ENCODE assay signal across 10 cellular contexts in genomic region chr12:806116-806805, GRCh38. TPM values are rescaled to one million over a fixed set of nuclear protein-coding genes. Genes with fewer than 3 reads are reported as not detected.
DNase-seq lines count a peak whose midpoint lies in the region; ATAC-seq and TF ChIP-seq lines count a peak whose summit lies in the region.
"Had no signal": no experiment of that assay in that cellular context is flagged by ENCODE, and none has a peak within 500 bp of the region (broad histone marks: within the 10 kb centered on the region; RNA-seq: fewer than 3 reads in every experiment).

No MANE protein-coding gene starts in this region.

- peak; percentile 49 for DNase-seq in AG09309 (ENCODE audit: low read depth)
- DNase-seq in HuH-7 (ENCODE audit: low spot score): peak; percentile 40
- no peak for DNase-seq in central memory CD8-positive, alpha-beta T cell (ENCODE audit: low spot score in 2 of 2)
- DNase-seq in memory B cell (ENCODE audit: low spot score in 2 of 2): no peak
- no peak for DNase-seq in cortex of kidney (lab: John Stamatoyannopoulos, UW)
- no peak for DNase-seq in posterior vena cava (ENCODE audit: low spot score)
- no peak for DNase-seq in RKO (ENCODE audit: low spot score)
- DNase-seq: NCI-H82 had no signal

- no peaks in the 10 kb centered on the region for H3K27me3 Mint-ChIP-seq in central memory CD8-positive, alpha-beta T cell
- no peaks in the 10 kb centered on the region for H3K27me3 Mint-ChIP-seq in memory B cell

- TF ChIP-seq CTCF in AG09309 (IDR thresholded peaks at IDR 0.05; ENCODE audit: control insufficient read depth, insufficient read depth, low read depth, low read length, missing control alignments): no peak

- intact Hi-C loops in posterior vena cava (cut with DNase I): no loop called here

- H3K36me3 Mint-ChIP-seq in central memory CD8-positive, alpha-beta T cell (ENCODE audit: insufficient read depth): peaks cover 6% of the 10 kb centered on the region
- peaks cover 1% of the 10 kb centered on the region for H3K36me3 Mint-ChIP-seq in memory B cell

- peak overlapping the region; percentile 17 for H3K4me3 Mint-ChIP-seq in central memory CD8-positive, alpha-beta T cell
- H3K4me3 Mint-ChIP-seq in memory B cell: no peak overlapping the region

- H3K4me1 Mint-ChIP-seq in central memory CD8-positive, alpha-beta T cell: peaks cover 68% of the 10 kb centered on the region
- H3K4me1 Mint-ChIP-seq in memory B cell: peaks cover 32% of the 10 kb centered on the region

- ATAC-seq in central memory CD8-positive, alpha-beta T cell (replicated peaks; ENCODE audit: extremely low read depth, poor library complexity, severe bottlenecking): no peak
- ATAC-seq in memory B cell (ENCODE audit: low read depth) (no peak), HG02759 (IDR thresholded peaks at IDR 0.05; ENCODE audit: unreplicated experiment) (no peak)
- ATAC-seq: K562 had no signal

- H3K4me3 ChIP-seq in AG09309 (ENCODE audit: control insufficient read depth, low read depth, low read length): no peak overlapping the region
- H3K4me3 ChIP-seq: K562 had no signal

- peak overlapping the region; percentile 45 for H3K27ac Mint-ChIP-seq in central memory CD8-positive, alpha-beta T cell (ENCODE audit: low read depth)
- peak overlapping the region; percentile 16 for H3K27ac Mint-ChIP-seq in memory B cell

- H3K9me3 Mint-ChIP-seq in central memory CD8-positive, alpha-beta T cell: no peaks in the 10 kb centered on the region
- H3K9me3 Mint-ChIP-seq in memory B cell: no peaks in the 10 kb centered on the region

RNA-seq across cellular contexts. Expression of gene WNK1, which starts 53.9 kb away (rescaled TPM):
- total RNA-seq in posterior vena cava: 100 to 1,000 TPM; 159 to 199 TPM

Comparison
In these comparisons a context has a peak if more than half of its experiments do, and no peak if none do; other contexts are left out.
1. DNase-seq: peak in AG09309 (single experiment) and HuH-7 (single experiment); none in central memory CD8-positive, alpha-beta T cell (0 of 2), memory B cell (0 of 2), cortex of kidney (single experiment), posterior vena cava (single experiment) and RKO (single experiment).